5 cellular contexts compared by ENCODE assay signal in genomic region chr5:76437507-76437906, GRCh38. TPM values are rescaled to one million over a fixed set of nuclear protein-coding genes. Genes with fewer than 3 reads are reported as not detected.
A peak's percentile ranks its signal among the peaks of the same experiment; 100 is the strongest.
DNase-seq lines count a peak whose midpoint lies in the region; ATAC-seq, FAIRE-seq and TF ChIP-seq lines count a peak whose summit lies in the region.
"Not testable (repeated sequence)": the region's sequence is repeated elsewhere in the genome, so short reads cannot be mapped to it uniquely, and the experiment has no call there.

No MANE protein-coding gene starts in this region.

- H3K4me2 ChIP-seq in K562 (ENCODE audit: insufficient read depth, low read length): not testable (repeated sequence)

- ATAC-seq in K562, natural killer cell: not testable (repeated sequence)

- in situ Hi-C loops in K562 (cut with MboI): not testable (repeated sequence)

- WGBS in K562 (ENCODE audit: insufficient coverage, low coverage, missing lambda C conversion rate): 36% methylated on average over 3 of the region's 3 CpGs

- not testable (repeated sequence) for TF ChIP-seq POLR2A in K562 (conservative IDR thresholded peaks at IDR 0.05)

- not testable (repeated sequence) for H3K27me3 Mint-ChIP-seq in immature natural killer cell (ENCODE audit: low read depth in 3 of 3); natural killer cell (ENCODE audit: low read depth in 2 of 2)

- not testable (repeated sequence) for H3K36me3 ChIP-seq in HEK293 (ENCODE audit: control insufficient read depth in 2 of 2, insufficient read depth in 1 of 2, low read length in 2 of 2); K562 (ENCODE audit: control insufficient read depth, insufficient read depth, low read length)

- not testable (repeated sequence) for H4K20me1 ChIP-seq in K562 (replicated peaks; ENCODE audit: control insufficient read depth, insufficient read depth, low read length)

- not testable (repeated sequence) for H3K9me3 ChIP-seq in HEK293 (ENCODE audit: control insufficient read depth, insufficient read depth, low read depth, low read length); K562 (replicated peaks; ENCODE audit: control insufficient read depth, insufficient read depth, low read depth, low read length)

- not testable (repeated sequence) for TF ChIP-seq CTCF in HEK293 (tag by site-specific recombination; IDR thresholded peaks at IDR 0.05); K562 (IDR thresholded peaks at IDR 0.05 in 2 of 3, conservative IDR thresholded peaks at IDR 0.05 in 1 of 3; ENCODE audit: insufficient read depth in 2 of 3, low read depth in 1 of 3, low read length in 3 of 3); natural killer cell (IDR thresholded peaks at IDR 0.05)

- CTCF ChIA-PET in HEK293 (lab: Yijun Ruan, JAX): interaction anchor here (0.6 to 0.7 kb wide), 2 partner anchors 49 to 305 kb away, joined by 3 to 5 read pairs; no protein-coding TSS in a partner anchor
- CTCF ChIA-PET in K562 (lab: Yijun Ruan, JAX; ENCODE audit: low intra/inter-chr PET ratio): not testable (repeated sequence)

- not testable (repeated sequence) for TF ChIP-seq EP300 in K562 (IDR thresholded peaks at IDR 0.05; ENCODE audit: low read length)

- not testable (repeated sequence) for H3K4me1 ChIP-seq in HEK293 (ENCODE audit: control insufficient read depth, insufficient read depth, low read length); K562 (replicated peaks in 1 of 2; ENCODE audit: control insufficient read depth in 2 of 2, insufficient read depth in 2 of 2, low read length in 2 of 2)

- H3K27ac Mint-ChIP-seq in immature natural killer cell: peak overlapping the region in 4 of 6 donors; percentile 12 to 85 (median 44)
- peak overlapping the region; percentile 73 to 79 for H3K27ac Mint-ChIP-seq in natural killer cell

- not testable (repeated sequence) for H3K4me3 ChIP-seq in HEK293 (ENCODE audit: low read depth, low read length); K562

- H3K36me3 Mint-ChIP-seq in immature natural killer cell: peaks cover 9 to 11% (median 11%) of the 10 kb centered on the region in 3 donors
- not testable (repeated sequence) for H3K36me3 Mint-ChIP-seq in natural killer cell

- peak; percentile 17 for FAIRE-seq in G401.6 (lab: Jason Lieb, UNC)
- FAIRE-seq in K562 (lab: Jason Lieb, UNC): not testable (repeated sequence)

- H3K27me3 ChIP-seq in K562 (ENCODE audit: control insufficient read depth in 2 of 2, insufficient read depth in 2 of 2, low read length in 2 of 2): not testable (repeated sequence)

- not testable (repeated sequence) for BruUV-seq in K562 (replicated peaks; lab: Mats Ljungman, UMichigan)

- H3K27ac ChIP-seq in HEK293 (ENCODE audit: extremely low read depth, low read depth, low read length); K562 (ENCODE audit: extremely low read depth, low read depth, low read length): not testable (repeated sequence)

- not testable (repeated sequence) for H3K9me1 ChIP-seq in K562 (ENCODE audit: control insufficient read depth, insufficient read depth, low read length)

- POLR2A ChIA-PET in HEK293 (lab: Yijun Ruan, JAX): not testable (repeated sequence)
- POLR2A ChIA-PET in K562 (lab: Yijun Ruan, JAX): interaction anchor here (0.5 kb wide), 1 partner anchor 98 kb away, joined by 3 read pairs; no protein-coding TSS in a partner anchor

- intact Hi-C loops in K562 (cut with micrococcal nuclease): not testable (repeated sequence)
- intact Hi-C loops in natural killer cell (cut with micrococcal nuclease): loop anchor here (5.0 kb wide), 1 partner anchor 35 kb away; no protein-coding TSS in a partner anchor

- peak overlapping the region in 2 of 5 donors; percentile 16 to 27 for H3K4me3 Mint-ChIP-seq in immature natural killer cell
- H3K4me3 Mint-ChIP-seq in natural killer cell: not testable (repeated sequence)

- not testable (repeated sequence) for H3K9me3 Mint-ChIP-seq in immature natural killer cell, natural killer cell

- DNase-seq in K562 (ENCODE audit: extremely low read depth in 1 of 4, low spot score in 3 of 4); immature natural killer cell; natural killer cell: not testable (repeated sequence)

- not testable (repeated sequence) for H3K79me2 ChIP-seq in K562 (ENCODE audit: control insufficient read depth, insufficient read depth, low read length)

- not testable (repeated sequence) for TF ChIP-seq RAD21 in K562 (CRISPR knock-in tag; conservative IDR thresholded peaks at IDR 0.05 in 1 of 2, IDR thresholded peaks at IDR 0.05 in 1 of 2)

- H3K9ac ChIP-seq in K562 (ENCODE audit: insufficient read depth in 1 of 2, low read depth in 2 of 2, low read length in 2 of 2): not testable (repeated sequence)

- H3K4me1 Mint-ChIP-seq in immature natural killer cell (peaks cover 81 to 91% of the 10 kb centered on the region in 2 donors), natural killer cell (peaks cover 77 to 82% of the 10 kb centered on the region in 2 donors)

- H2AFZ ChIP-seq in K562 (ENCODE audit: low read depth, low read length): not testable (repeated sequence)

TF ChIP-seq in HEK293, 187 proteins besides CTCF, POLR2A, EP300 and RAD21:
- TF ChIP-seq ZNF146 (tag by site-specific recombination; IDR thresholded peaks at IDR 0.05): peak; percentile 93

TF ChIP-seq in K562, 482 proteins besides CTCF, POLR2A, EP300 and RAD21:
- 0 out of 2 replicates have a peak, but pooled peaks have one; percentile 19 for TF ChIP-seq BCOR (IDR thresholded peaks at IDR 0.05)
- TF ChIP-seq RBM25 (IDR thresholded peaks at IDR 0.05; ENCODE audit: low read depth, low read length, severe bottlenecking): peak; percentile 14
- peak; percentile 79 for TF ChIP-seq ZNF146 (CRISPR knock-in tag; IDR thresholded peaks at IDR 0.05; ENCODE audit: unreplicated experiment)

RNA-seq across cellular contexts. Expression of gene IQGAP2, which starts 34.4 kb away (rescaled TPM):
- total RNA-seq in K562 (2011; cell fraction: chromatin; rRNA removed; ENCODE audit: low replicate concordance): 17.5 and 60.7 TPM in 2 replicates
- total RNA-seq in K562 (2011; cell fraction: nucleolus; rRNA removed): 8.0 and 11.2 TPM in 2 replicates
- 14.3 and 24.7 TPM in 2 replicates for total RNA-seq in K562 (2011; cell fraction: nucleoplasm; rRNA removed)
- total RNA-seq in K562 (2014; rRNA removed) (13.6 and 15.6 TPM in 2 replicates), K562 (2014; rRNA removed; fragmentation: Illumina TruSeq; extraction: Trizol) (19.6 and 20.4 TPM in 2 replicates), K562 (2015; rRNA removed; fragmentation: Illumina TruSeq; extraction: Trizol) (19.4 and 20.6 TPM in 2 replicates), K562 (2021) (15.0 and 17.4 TPM in 2 replicates), natural killer cell (100 to 1,000 TPM; 172 to 218 (median 207) TPM)
- polyA plus RNA-seq in K562 (2011; rRNA removed) (16.5 and 20.0 TPM in 2 replicates), K562 (2014; fragmentation: Illumina TruSeq; extraction: Trizol) (16.0 and 23.2 TPM in 2 replicates), K562 (2014; fragmentation: Nextera tagmentation; extraction: Ambion mirVana) (1 to 10 TPM; 8.7 to 8.8 TPM), K562 (2014; rRNA removed) (9.8 and 13.5 TPM in 2 replicates), immature natural killer cell (10 to 100 TPM; 38.8 to 92.5 (median 43.6) TPM)
- polyA plus RNA-seq in K562 (2011; cell fraction: cytosol; rRNA removed): 5.8 and 9.8 TPM in 2 replicates
- 10.4 and 16.0 TPM in 2 replicates for polyA plus RNA-seq in K562 (2011; cell fraction: nucleus; rRNA removed)
- polyA plus RNA-seq in K562 (2012): 15.0 and 19.7 TPM in 2 replicates
- polyA minus RNA-seq in K562 (2011; rRNA and poly(A)+ RNA removed): 34.7 and 48.2 TPM in 2 replicates
- polyA minus RNA-seq in K562 (2011; cell fraction: cytosol; rRNA and poly(A)+ RNA removed): 18.4 and 29.9 TPM in 2 replicates
- 12.9 and 26.5 TPM in 2 replicates for polyA minus RNA-seq in K562 (2011; cell fraction: nucleus; rRNA and poly(A)+ RNA removed)
